In the genomic region with DNA sequence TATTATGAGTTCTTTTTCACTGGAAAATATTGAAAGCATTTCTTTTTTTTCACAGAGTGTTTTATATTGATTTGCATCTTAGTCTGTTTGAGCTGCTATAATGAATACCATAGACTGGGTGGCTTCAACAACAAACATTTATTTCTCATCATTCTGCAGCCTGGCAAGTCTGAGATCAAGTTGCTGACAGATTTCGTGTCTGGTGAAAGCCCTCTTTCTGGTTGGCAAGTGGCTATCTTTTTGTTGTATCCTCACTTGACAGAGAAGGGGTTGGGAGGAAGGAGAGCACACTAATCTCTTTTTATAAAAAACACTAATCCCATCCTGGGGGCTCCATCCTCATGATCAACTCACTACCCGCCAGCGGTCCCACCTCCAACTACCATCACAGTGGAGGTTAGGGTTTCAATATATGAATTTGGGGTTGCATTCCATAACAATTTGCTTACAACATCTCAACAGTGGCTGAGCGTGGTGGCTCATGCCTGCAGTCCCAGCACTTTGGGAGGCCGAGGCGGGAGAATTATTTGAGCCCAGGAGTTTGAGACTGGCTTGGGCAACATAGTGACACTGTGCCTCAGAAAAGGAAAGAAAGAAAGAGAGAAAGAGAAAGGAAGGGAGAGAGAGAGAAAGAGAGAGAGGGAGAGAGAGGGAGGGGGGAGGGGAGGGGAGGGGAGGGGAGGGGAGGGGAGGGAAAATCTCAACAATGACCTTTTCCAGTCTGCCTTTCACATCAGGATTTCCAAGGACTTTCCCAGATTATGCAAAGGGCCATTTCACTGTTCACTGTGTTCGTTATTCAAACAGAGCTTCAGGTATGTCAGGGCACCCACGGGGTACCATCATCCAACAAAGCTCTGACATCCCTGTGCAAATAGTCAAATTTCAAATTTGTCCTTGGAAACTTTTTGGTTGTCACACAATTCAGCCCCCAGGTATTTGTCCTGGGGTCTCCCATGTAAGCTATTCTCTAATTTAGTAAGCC, we compare ENCODE assay signal across 12 cellular contexts.
A peak's percentile ranks its signal among the peaks of the same experiment; 100 is the strongest.
DNase-seq lines count a peak whose midpoint lies in the region; ATAC-seq and TF ChIP-seq lines count a peak whose summit lies in the region.
"Had no signal": no experiment of that assay in that cellular context is flagged by ENCODE, and none has a peak within 500 bp of the region (broad histone marks: within the 10 kb centered on the region; RNA-seq: fewer than 3 reads in every experiment).

No MANE protein-coding gene starts in this region.

- H3K27me3 ChIP-seq in iPS-20b (ENCODE audit: insufficient read depth, low read length) (no peaks in the 10 kb centered on the region), smooth muscle cell (ENCODE audit: low read depth) (no peaks in the 10 kb centered on the region)

- peaks cover 30% of the 10 kb centered on the region for H3K4me1 ChIP-seq in iPS-20b (ENCODE audit: insufficient read depth, low read length)
- H3K4me1 ChIP-seq in smooth muscle cell (ENCODE audit: low read depth), result peaks cover 26% of the 10 kb centered on the region

- H3K9ac ChIP-seq in iPS-20b (ENCODE audit: low read depth, low read length) (peak overlapping the region; percentile 78; the same call in 1 of the 2 replicates), smooth muscle cell (ENCODE audit: low read depth) (peak overlapping the region; percentile 65)

- H2AFZ ChIP-seq in smooth muscle cell (ENCODE audit: low read depth), result no peak overlapping the region

- H3K4me3 ChIP-seq in iPS-20b (ENCODE audit: low read length), result peak overlapping the region; percentile 65; the same call in 1 of the 2 replicates
- H3K4me3 ChIP-seq in smooth muscle cell, result no peak overlapping the region

- H3K9me3 ChIP-seq in iPS-20b (ENCODE audit: insufficient read depth, low read depth, low read length) (no peaks in the 10 kb centered on the region), smooth muscle cell (replicated peaks; ENCODE audit: low read depth) (no peaks in the 10 kb centered on the region)

- H4K20me1 ChIP-seq in smooth muscle cell (ENCODE audit: low read depth), result no peaks in the 10 kb centered on the region

- no peak for TF ChIP-seq CTCF in smooth muscle cell (IDR thresholded peaks at IDR 0.05; ENCODE audit: borderline replicate concordance, insufficient read depth, poor library complexity, severe bottlenecking)

- no peaks in the 10 kb centered on the region for H3K79me2 ChIP-seq in smooth muscle cell (ENCODE audit: low read depth)

- peak overlapping the region; percentile 43 for H3K27ac ChIP-seq in iPS-20b (ENCODE audit: low read length)
- peak overlapping the region; percentile 95 for H3K27ac ChIP-seq in smooth muscle cell (ENCODE audit: low read depth)

- 64% methylated on average over 8 of the region's 8 CpGs for WGBS in smooth muscle cell (ENCODE audit: low lambda C conversion rate)

- no peak for ATAC-seq in GM21737 (IDR thresholded peaks at IDR 0.05; ENCODE audit: unreplicated experiment)
- ATAC-seq: activated naive CD4-positive, alpha-beta T cell treated with anti-CD3 and anti-CD28 coated beads, Interleukin-2, amount 50 U/mL, for 72 hours; T-helper 17 cell had no signal

- H3K36me3 ChIP-seq in iPS-20b (ENCODE audit: insufficient read depth, low read depth, low read length) (no peaks in the 10 kb centered on the region), smooth muscle cell (ENCODE audit: low read depth) (no peaks in the 10 kb centered on the region)

- H3F3A ChIP-seq in smooth muscle cell (ENCODE audit: low read depth), result peaks cover 25% of the 10 kb centered on the region

- peak overlapping the region; percentile 55 for H3K4me2 ChIP-seq in smooth muscle cell

- DNase-seq in HT1080 (ENCODE audit: low read depth) (peak; percentile 7), amniotic epithelial cell (ENCODE audit: low read depth) (peak; percentile 42), smooth muscle cell (lab: John Stamatoyannopoulos, UW; ENCODE audit: unreplicated experiment) (no peak), hippocampal formation (lab: John Stamatoyannopoulos, UW) (no peak), SK-N-DZ (ENCODE audit: low spot score) (no peak)
- DNase-seq in effector CD4-positive, alpha-beta T cell, result no peak
- DNase-seq: activated CD4-positive, alpha-beta T cell treated with anti-CD3 and anti-CD28 coated beads, Interleukin-2, amount 50 U/mL, for 48 hours; NCI-H1417 treated with DMSO at 0.1 percent for 48 hours; T-helper 17 cell had no signal

Comparison
In these comparisons a context has a peak if more than half of its experiments do, and no peak if none do; other contexts are left out.
1. DNase-seq: peak in HT1080 (single experiment) and amniotic epithelial cell (single experiment); none in smooth muscle cell (single experiment), hippocampal formation (0 of 2), SK-N-DZ (single experiment) and effector CD4-positive, alpha-beta T cell (single experiment).